1 cellular context compared by ENCODE assay signal in genomic region chr5:126234563-126235195, GRCh38.
TF ChIP-seq lines count a peak whose summit lies in the region.

No MANE protein-coding gene starts in this region.

TF ChIP-seq in K562, 482 proteins besides CTCF, POLR2A, EP300 and RAD21 (continued from another document):
- TF ChIP-seq ZNF655 (CRISPR knock-in tag; IDR thresholded peaks at IDR 0.05) (no peak), PATZ1 (CRISPR knock-in tag; IDR thresholded peaks at IDR 0.05; ENCODE audit: borderline replicate concordance) (no peak), CUX1 (CRISPR knock-in tag; IDR thresholded peaks at IDR 0.05) (no peak), NCOA4 (IDR thresholded peaks at IDR 0.05; ENCODE audit: partially characterized antibody) (no peak), ZNF347 (CRISPR knock-in tag; IDR thresholded peaks at IDR 0.05; ENCODE audit: low read depth) (no peak), REST (CRISPR knock-in tag; IDR thresholded peaks at IDR 0.05; ENCODE audit: low read depth) (no peak), JUND (IDR thresholded peaks at IDR 0.05; ENCODE audit: borderline replicate concordance, low read depth, low read length) (no peak), JUND (tag; IDR thresholded peaks at IDR 0.05; ENCODE audit: borderline replicate concordance, low read depth, low read length) (no peak)
